Comparison of ENCODE assay signal across 13 cellular contexts in genomic region chr2:20551231-20551944, GRCh38.
DNase-seq lines count a peak whose midpoint lies in the region; ATAC-seq and TF ChIP-seq lines count a peak whose summit lies in the region.
"Had no signal": no experiment of that assay in that cellular context is flagged by ENCODE, and none has a peak within 500 bp of the region (broad histone marks: within the 10 kb centered on the region; RNA-seq: fewer than 3 reads in every experiment).

No MANE protein-coding gene starts in this region.

- intact Hi-C loops in mammary epithelial cell (cut with micrococcal nuclease) = no loop called here

- H3K36me3 ChIP-seq in mammary epithelial cell (ENCODE audit: insufficient read depth, low read length) = no peaks in the 10 kb centered on the region
- no peaks in the 10 kb centered on the region for H3K36me3 ChIP-seq in skeletal muscle satellite cell (ENCODE audit: insufficient read depth, low read length)
- H3K36me3 ChIP-seq: colonic mucosa, Peyer's patch had no signal

- no peak for ATAC-seq in GM21529 (IDR thresholded peaks at IDR 0.05; ENCODE audit: unreplicated experiment)
- ATAC-seq: activated CD8-positive, alpha-beta T cell treated with anti-CD3 and anti-CD28 coated beads for 36 hours had no signal

- peak; percentile 96 for DNase-seq in LHCN-M2 (ENCODE audit: low read depth)
- no peak for DNase-seq in mammary epithelial cell
- DNase-seq in medulla oblongata (ENCODE audit: extremely low spot score) = peak; percentile 83
- DNase-seq in NCI-H774 (lab: John Stamatoyannopoulos, UW) = no peak
- DNase-seq in GM19240 (ENCODE audit: insufficient read length, low spot score) = no peak
- DNase-seq: activated CD8-positive, alpha-beta T cell treated with anti-CD3 and anti-CD28 coated beads for 36 hours; colonic mucosa; Kasumi-1; NCI-H2227 treated with DMSO at 0.1 percent for 48 hours; Peyer's patch; T-helper 9 cell had no signal

- no peaks in the 10 kb centered on the region for H3K4me1 ChIP-seq in mammary epithelial cell (ENCODE audit: insufficient read depth, low read length)
- H3K4me1 ChIP-seq in skeletal muscle satellite cell (ENCODE audit: control insufficient read depth, insufficient read depth, low read length) = peaks cover 13% of the 10 kb centered on the region
- H3K4me1 ChIP-seq: colonic mucosa, Peyer's patch had no signal

- no peaks in the 10 kb centered on the region for H3K79me2 ChIP-seq in mammary epithelial cell (ENCODE audit: insufficient read depth, low read length)

- H3K9me3 ChIP-seq in mammary epithelial cell (replicated peaks; ENCODE audit: insufficient read depth, low read length) (no peaks in the 10 kb centered on the region), skeletal muscle satellite cell (replicated peaks; ENCODE audit: low read length) (no peaks in the 10 kb centered on the region)
- H3K9me3 ChIP-seq: colonic mucosa, Peyer's patch had no signal

- no peak overlapping the region for H3K27ac ChIP-seq in mammary epithelial cell (ENCODE audit: insufficient read depth, low read depth, low read length)
- H3K27ac ChIP-seq: colonic mucosa, Peyer's patch had no signal

- BruUV-seq in mammary epithelial cell (replicated peaks; lab: Mats Ljungman, UMichigan) = no TSS peak

- peak overlapping the region; percentile 23 for H2AFZ ChIP-seq in mammary epithelial cell (ENCODE audit: low read depth, low read length)

- H3K4me3 ChIP-seq in mammary epithelial cell (replicated peaks in 1 of 3; ENCODE audit: insufficient read depth in 1 of 3, low read depth in 2 of 3, low read length in 3 of 3) = no peak overlapping the region
- no peak overlapping the region for H3K4me3 ChIP-seq in skeletal muscle satellite cell (ENCODE audit: low read length)
- H3K4me3 ChIP-seq: colonic mucosa, Peyer's patch had no signal

- H3K27me3 ChIP-seq in mammary epithelial cell (ENCODE audit: insufficient read depth, low read length) = no peaks in the 10 kb centered on the region
- H3K27me3 ChIP-seq in skeletal muscle satellite cell (ENCODE audit: control insufficient read depth, insufficient read depth, low read length) = no peaks in the 10 kb centered on the region
- H3K27me3 ChIP-seq: colonic mucosa, Peyer's patch had no signal

- CTCF ChIA-PET in mammary epithelial cell (lab: Charles Lee; ENCODE audit: low non-redundant PET) = no interaction called here

- 58% methylated on average over 8 of the region's 9 CpGs for WGBS in mammary epithelial cell (ENCODE audit: low coverage, missing lambda C conversion rate)

- no peak overlapping the region for H3K9ac ChIP-seq in mammary epithelial cell (ENCODE audit: insufficient read depth, low read length)
- H3K9ac ChIP-seq in skeletal muscle satellite cell (ENCODE audit: low read depth, low read length) = peak overlapping the region; percentile 10

- in situ Hi-C loops in mammary epithelial cell (cut with MboI; ENCODE audit: low sequenced_read_pairs in 2 of 2) = no loop called here

- H3K4me2 ChIP-seq in mammary epithelial cell (ENCODE audit: insufficient read depth, low read depth, low read length) (no peak overlapping the region), skeletal muscle satellite cell (ENCODE audit: low read length) (peak overlapping the region; percentile 30)

- dilution Hi-C loops in mammary epithelial cell (cut with HindIII; ENCODE audit: low sequenced_read_pairs) = no loop called here

- no peaks in the 10 kb centered on the region for H4K20me1 ChIP-seq in mammary epithelial cell (ENCODE audit: insufficient read depth, low read length)

- TF ChIP-seq CTCF in mammary epithelial cell (conservative IDR thresholded peaks at IDR 0.05 in 1 of 2, IDR thresholded peaks at IDR 0.05 in 1 of 2; ENCODE audit: extremely low read depth in 1 of 2, insufficient read depth in 1 of 2, low read depth in 1 of 2, low read length in 2 of 2) = no peak

Comparison
In these comparisons a context has a peak if more than half of its experiments do, and no peak if none do; other contexts are left out.
1. DNase-seq: peak in LHCN-M2 (single experiment) and medulla oblongata (single experiment); none in mammary epithelial cell (single experiment), NCI-H774 (single experiment) and GM19240 (single experiment).